2 cellular contexts compared by ENCODE assay signal in the genomic region with DNA sequence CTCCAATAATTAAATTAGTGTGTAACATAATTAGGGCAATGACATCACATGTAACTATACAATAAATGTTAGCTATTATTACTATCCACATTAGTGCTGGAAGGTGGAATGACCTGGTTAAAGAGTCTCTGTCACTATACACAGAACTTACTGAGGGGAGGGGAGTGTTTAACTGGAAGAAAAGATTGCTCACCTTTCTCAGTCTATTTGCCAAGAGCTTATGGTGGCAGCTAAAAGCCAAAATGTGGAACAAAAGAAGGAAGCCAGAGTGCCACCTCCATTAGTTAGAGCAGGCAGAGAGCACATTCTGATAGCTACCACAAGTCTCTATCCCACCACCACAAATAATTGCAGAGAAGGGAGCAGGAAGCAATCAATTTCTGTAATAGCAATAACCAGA.
A peak's percentile ranks its signal among the peaks of the same experiment; 100 is the strongest.
TF ChIP-seq lines count a peak whose summit lies in the region.

No MANE protein-coding gene starts in this region.

TF ChIP-seq in HEK293, 187 proteins besides CTCF, POLR2A, EP300 and RAD21:
- TF ChIP-seq FEZF1 (tag by site-specific recombination; IDR thresholded peaks at IDR 0.05) = peak; percentile 78
- no peak for TF ChIP-seq ZNF473 (tag by site-specific recombination; IDR thresholded peaks at IDR 0.05)
TF ChIP-seq in HEK293: peak in this region for 1.

TF ChIP-seq in GM12878, 131 proteins besides CTCF, POLR2A, EP300 and RAD21:
- TF ChIP-seq, protein P1, sequence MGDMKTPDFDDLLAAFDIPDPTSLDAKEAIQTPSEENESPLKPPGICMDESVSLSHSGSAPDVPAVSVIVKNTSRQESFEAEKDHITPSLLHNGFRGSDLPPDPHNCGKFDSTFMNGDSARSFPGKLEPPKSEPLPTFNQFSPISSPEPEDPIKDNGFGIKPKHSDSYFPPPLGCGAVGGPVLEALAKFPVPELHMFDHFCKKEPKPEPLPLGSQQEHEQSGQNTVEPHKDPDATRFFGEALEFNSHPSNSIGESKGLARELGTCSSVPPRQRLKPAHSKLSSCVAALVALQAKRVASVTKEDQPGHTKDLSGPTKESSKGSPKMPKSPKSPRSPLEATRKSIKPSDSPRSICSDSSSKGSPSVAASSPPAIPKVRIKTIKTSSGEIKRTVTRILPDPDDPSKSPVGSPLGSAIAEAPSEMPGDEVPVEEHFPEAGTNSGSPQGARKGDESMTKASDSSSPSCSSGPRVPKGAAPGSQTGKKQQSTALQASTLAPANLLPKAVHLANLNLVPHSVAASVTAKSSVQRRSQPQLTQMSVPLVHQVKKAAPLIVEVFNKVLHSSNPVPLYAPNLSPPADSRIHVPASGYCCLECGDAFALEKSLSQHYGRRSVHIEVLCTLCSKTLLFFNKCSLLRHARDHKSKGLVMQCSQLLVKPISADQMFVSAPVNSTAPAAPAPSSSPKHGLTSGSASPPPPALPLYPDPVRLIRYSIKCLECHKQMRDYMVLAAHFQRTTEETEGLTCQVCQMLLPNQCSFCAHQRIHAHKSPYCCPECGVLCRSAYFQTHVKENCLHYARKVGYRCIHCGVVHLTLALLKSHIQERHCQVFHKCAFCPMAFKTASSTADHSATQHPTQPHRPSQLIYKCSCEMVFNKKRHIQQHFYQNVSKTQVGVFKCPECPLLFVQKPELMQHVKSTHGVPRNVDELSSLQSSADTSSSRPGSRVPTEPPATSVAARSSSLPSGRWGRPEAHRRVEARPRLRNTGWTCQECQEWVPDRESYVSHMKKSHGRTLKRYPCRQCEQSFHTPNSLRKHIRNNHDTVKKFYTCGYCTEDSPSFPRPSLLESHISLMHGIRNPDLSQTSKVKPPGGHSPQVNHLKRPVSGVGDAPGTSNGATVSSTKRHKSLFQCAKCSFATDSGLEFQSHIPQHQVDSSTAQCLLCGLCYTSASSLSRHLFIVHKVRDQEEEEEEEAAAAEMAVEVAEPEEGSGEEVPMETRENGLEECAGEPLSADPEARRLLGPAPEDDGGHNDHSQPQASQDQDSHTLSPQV (IDR thresholded peaks at IDR 0.05) = no peak
- no peak for TF ChIP-seq SIN3A (IDR thresholded peaks at IDR 0.05; ENCODE audit: low read depth, low read length)
- no peak for TF ChIP-seq NFIC (IDR thresholded peaks at IDR 0.05; ENCODE audit: low read depth, low read length)
- no peak for TF ChIP-seq PML (IDR thresholded peaks at IDR 0.05; ENCODE audit: low read length)
- TF ChIP-seq CHD4 (IDR thresholded peaks at IDR 0.05) = no peak
- TF ChIP-seq STAT3 (IDR thresholded peaks at IDR 0.05; ENCODE audit: low read depth, low read length) = no peak
- no peak for TF ChIP-seq MTA2 (IDR thresholded peaks at IDR 0.05; ENCODE audit: low read depth)
- no peak for TF ChIP-seq USF2 (IDR thresholded peaks at IDR 0.05; ENCODE audit: borderline replicate concordance, low read depth, low read length)
- TF ChIP-seq, protein P2, sequence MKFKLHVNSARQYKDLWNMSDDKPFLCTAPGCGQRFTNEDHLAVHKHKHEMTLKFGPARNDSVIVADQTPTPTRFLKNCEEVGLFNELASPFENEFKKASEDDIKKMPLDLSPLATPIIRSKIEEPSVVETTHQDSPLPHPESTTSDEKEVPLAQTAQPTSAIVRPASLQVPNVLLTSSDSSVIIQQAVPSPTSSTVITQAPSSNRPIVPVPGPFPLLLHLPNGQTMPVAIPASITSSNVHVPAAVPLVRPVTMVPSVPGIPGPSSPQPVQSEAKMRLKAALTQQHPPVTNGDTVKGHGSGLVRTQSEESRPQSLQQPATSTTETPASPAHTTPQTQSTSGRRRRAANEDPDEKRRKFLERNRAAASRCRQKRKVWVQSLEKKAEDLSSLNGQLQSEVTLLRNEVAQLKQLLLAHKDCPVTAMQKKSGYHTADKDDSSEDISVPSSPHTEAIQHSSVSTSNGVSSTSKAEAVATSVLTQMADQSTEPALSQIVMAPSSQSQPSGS (IDR thresholded peaks at IDR 0.05; ENCODE audit: low read length) = no peak
- TF ChIP-seq, protein P3, sequence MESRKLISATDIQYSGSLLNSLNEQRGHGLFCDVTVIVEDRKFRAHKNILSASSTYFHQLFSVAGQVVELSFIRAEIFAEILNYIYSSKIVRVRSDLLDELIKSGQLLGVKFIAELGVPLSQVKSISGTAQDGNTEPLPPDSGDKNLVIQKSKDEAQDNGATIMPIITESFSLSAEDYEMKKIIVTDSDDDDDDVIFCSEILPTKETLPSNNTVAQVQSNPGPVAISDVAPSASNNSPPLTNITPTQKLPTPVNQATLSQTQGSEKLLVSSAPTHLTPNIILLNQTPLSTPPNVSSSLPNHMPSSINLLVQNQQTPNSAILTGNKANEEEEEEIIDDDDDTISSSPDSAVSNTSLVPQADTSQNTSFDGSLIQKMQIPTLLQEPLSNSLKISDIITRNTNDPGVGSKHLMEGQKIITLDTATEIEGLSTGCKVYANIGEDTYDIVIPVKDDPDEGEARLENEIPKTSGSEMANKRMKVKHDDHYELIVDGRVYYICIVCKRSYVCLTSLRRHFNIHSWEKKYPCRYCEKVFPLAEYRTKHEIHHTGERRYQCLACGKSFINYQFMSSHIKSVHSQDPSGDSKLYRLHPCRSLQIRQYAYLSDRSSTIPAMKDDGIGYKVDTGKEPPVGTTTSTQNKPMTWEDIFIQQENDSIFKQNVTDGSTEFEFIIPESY (IDR thresholded peaks at IDR 0.05) = no peak
- TF ChIP-seq BHLHE40 (IDR thresholded peaks at IDR 0.05; ENCODE audit: borderline replicate concordance in 1 of 2, low read depth in 2 of 2, low read length in 1 of 2) = no peak
- TF ChIP-seq BMI1 (IDR thresholded peaks at IDR 0.05; ENCODE audit: borderline replicate concordance) = no peak
- TF ChIP-seq, protein P4, sequence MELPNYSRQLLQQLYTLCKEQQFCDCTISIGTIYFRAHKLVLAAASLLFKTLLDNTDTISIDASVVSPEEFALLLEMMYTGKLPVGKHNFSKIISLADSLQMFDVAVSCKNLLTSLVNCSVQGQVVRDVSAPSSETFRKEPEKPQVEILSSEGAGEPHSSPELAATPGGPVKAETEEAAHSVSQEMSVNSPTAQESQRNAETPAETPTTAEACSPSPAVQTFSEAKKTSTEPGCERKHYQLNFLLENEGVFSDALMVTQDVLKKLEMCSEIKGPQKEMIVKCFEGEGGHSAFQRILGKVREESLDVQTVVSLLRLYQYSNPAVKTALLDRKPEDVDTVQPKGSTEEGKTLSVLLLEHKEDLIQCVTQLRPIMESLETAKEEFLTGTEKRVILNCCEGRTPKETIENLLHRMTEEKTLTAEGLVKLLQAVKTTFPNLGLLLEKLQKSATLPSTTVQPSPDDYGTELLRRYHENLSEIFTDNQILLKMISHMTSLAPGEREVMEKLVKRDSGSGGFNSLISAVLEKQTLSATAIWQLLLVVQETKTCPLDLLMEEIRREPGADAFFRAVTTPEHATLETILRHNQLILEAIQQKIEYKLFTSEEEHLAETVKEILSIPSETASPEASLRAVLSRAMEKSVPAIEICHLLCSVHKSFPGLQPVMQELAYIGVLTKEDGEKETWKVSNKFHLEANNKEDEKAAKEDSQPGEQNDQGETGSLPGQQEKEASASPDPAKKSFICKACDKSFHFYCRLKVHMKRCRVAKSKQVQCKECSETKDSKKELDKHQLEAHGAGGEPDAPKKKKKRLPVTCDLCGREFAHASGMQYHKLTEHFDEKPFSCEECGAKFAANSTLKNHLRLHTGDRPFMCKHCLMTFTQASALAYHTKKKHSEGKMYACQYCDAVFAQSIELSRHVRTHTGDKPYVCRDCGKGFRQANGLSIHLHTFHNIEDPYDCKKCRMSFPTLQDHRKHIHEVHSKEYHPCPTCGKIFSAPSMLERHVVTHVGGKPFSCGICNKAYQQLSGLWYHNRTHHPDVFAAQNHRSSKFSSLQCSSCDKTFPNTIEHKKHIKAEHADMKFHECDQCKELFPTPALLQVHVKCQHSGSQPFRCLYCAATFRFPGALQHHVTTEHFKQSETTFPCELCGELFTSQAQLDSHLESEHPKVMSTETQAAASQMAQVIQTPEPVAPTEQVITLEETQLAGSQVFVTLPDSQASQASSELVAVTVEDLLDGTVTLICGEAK (IDR thresholded peaks at IDR 0.05; ENCODE audit: borderline replicate concordance) = no peak
- TF ChIP-seq NR2F1 (conservative IDR thresholded peaks at IDR 0.05) = no peak
- no peak for TF ChIP-seq BCL11A (IDR thresholded peaks at IDR 0.05; ENCODE audit: low read depth, low read length)
- TF ChIP-seq PAX5 (IDR thresholded peaks at IDR 0.05; ENCODE audit: borderline replicate concordance, low read depth, low read length) = no peak
